In genomic region chr16:83686726-83687125, GRCh38 we compare ENCODE assay signal across 36 cellular contexts.
"Had no signal": no experiment of that assay in that cellular context is flagged by ENCODE, and none has a peak within 500 bp of the region (broad histone marks: within the 10 kb centered on the region; RNA-seq: fewer than 3 reads in every experiment).

No MANE protein-coding gene starts in this region.

- H3K27ac Mint-ChIP-seq: activated B cell treated with CpG ODN at 0.5 μM for 24 hours; activated CD4-positive, alpha-beta memory T cell treated with anti-CD3 and anti-CD28 coated beads for 36 hours; activated CD4-positive, alpha-beta T cell treated with anti-CD3 and anti-CD28 coated beads, Interleukin-2, amount 10 ng/mL, durations not matched to agents 24 days and 14 days; activated CD8-positive, alpha-beta memory T cell treated with anti-CD3 and anti-CD28 coated beads, Interleukin-2, amount 10 ng/mL, durations not matched to agents 7 days and 5 days; activated CD8-positive, alpha-beta T cell treated with anti-CD3 and anti-CD28 coated beads for 36 hours; activated naive CD4-positive, alpha-beta T cell treated with anti-CD3 and anti-CD28 coated beads, Interleukin-2, amount 10 ng/mL, durations not matched to agents 7 days and 5 days; activated naive CD4-positive, alpha-beta T cell treated with anti-CD3 and anti-CD28 coated beads, Interleukin-2, amount 50 U/mL, for 24 hours; activated naive CD8-positive, alpha-beta T cell; activated naive CD8-positive, alpha-beta T cell treated with anti-CD3 and anti-CD28 coated beads, Interleukin-2, amount 10 ng/mL, durations not matched to agents 7 days and 5 days; activated naive CD8-positive, alpha-beta T cell treated with anti-CD3 and anti-CD28 coated beads, Interleukin-2, amount 50 U/mL, for 24 hours; activated T-cell treated with anti-CD3 and anti-CD28 coated beads, Interleukin-2, amount 50 U/mL, for 24 hours; activated T-helper 2 cell treated with anti-CD3 and anti-CD28 coated beads, Interferon-gamma antibody, Interleukin-2, Interleukin-4, amounts not matched to agents 10 μg/mL and 5 μg/mL and 100 μg/mL, durations not matched to agents 14 hours and 24 hours and 36 hours; brain; T-helper 1 cell treated with Interleukin-12 subunit alpha and Interleukin-12 subunit beta and Interleukin-4 antibody, amounts not matched to agents 30 μg/mL and 1 μg/mL, for 36 hours; T-helper 2 cell treated with Interferon-gamma antibody and Interleukin-4, amounts not matched to agents 5 μg/mL and 100 μg/mL, for 36 hours had no signal

- H3K4me3 Mint-ChIP-seq: activated B cell treated with CpG ODN at 0.5 μM for 24 hours; activated CD4-positive, alpha-beta memory T cell treated with anti-CD3 and anti-CD28 coated beads for 36 hours; activated CD4-positive, alpha-beta T cell treated with anti-CD3 and anti-CD28 coated beads, Interleukin-2, amount 10 ng/mL, durations not matched to agents 24 days and 14 days; activated CD8-positive, alpha-beta memory T cell treated with anti-CD3 and anti-CD28 coated beads, Interleukin-2, amount 10 ng/mL, durations not matched to agents 7 days and 5 days; activated CD8-positive, alpha-beta T cell treated with anti-CD3 and anti-CD28 coated beads for 36 hours; activated naive CD4-positive, alpha-beta T cell treated with anti-CD3 and anti-CD28 coated beads, Interleukin-2, amount 10 ng/mL, durations not matched to agents 7 days and 5 days; activated naive CD4-positive, alpha-beta T cell treated with anti-CD3 and anti-CD28 coated beads, Interleukin-2, amount 50 U/mL, for 24 hours; activated naive CD8-positive, alpha-beta T cell; activated naive CD8-positive, alpha-beta T cell treated with anti-CD3 and anti-CD28 coated beads, Interleukin-2, amount 10 ng/mL, durations not matched to agents 7 days and 5 days; activated naive CD8-positive, alpha-beta T cell treated with anti-CD3 and anti-CD28 coated beads, Interleukin-2, amount 50 U/mL, for 24 hours; activated T-cell treated with anti-CD3 and anti-CD28 coated beads, Interleukin-2, amount 50 U/mL, for 24 hours; brain; central memory CD8-positive, alpha-beta T cell; T-helper 1 cell treated with Interleukin-12 subunit alpha and Interleukin-12 subunit beta and Interleukin-4 antibody, amounts not matched to agents 30 μg/mL and 1 μg/mL, for 36 hours; T-helper 2 cell treated with Interferon-gamma antibody and Interleukin-4, amounts not matched to agents 5 μg/mL and 100 μg/mL, for 36 hours had no signal

- H3K9me3 Mint-ChIP-seq: activated CD4-positive, alpha-beta memory T cell treated with anti-CD3 and anti-CD28 coated beads for 36 hours; activated CD4-positive, alpha-beta T cell treated with anti-CD3 and anti-CD28 coated beads, Interleukin-2, amount 10 ng/mL, durations not matched to agents 24 days and 14 days; activated CD8-positive, alpha-beta T cell treated with anti-CD3 and anti-CD28 coated beads for 36 hours; activated naive CD4-positive, alpha-beta T cell treated with anti-CD3 and anti-CD28 coated beads, Interleukin-2, amount 10 ng/mL, durations not matched to agents 7 days and 5 days; activated naive CD4-positive, alpha-beta T cell treated with anti-CD3 and anti-CD28 coated beads, Interleukin-2, amount 50 U/mL, for 24 hours; activated naive CD8-positive, alpha-beta T cell treated with anti-CD3 and anti-CD28 coated beads, Interleukin-2, amount 10 ng/mL, durations not matched to agents 7 days and 5 days; activated naive CD8-positive, alpha-beta T cell treated with anti-CD3 and anti-CD28 coated beads, Interleukin-2, amount 50 U/mL, for 24 hours; activated T-cell treated with anti-CD3 and anti-CD28 coated beads, Interleukin-2, amount 50 U/mL, for 24 hours; activated T-helper 2 cell treated with anti-CD3 and anti-CD28 coated beads, Interferon-gamma antibody, Interleukin-2, Interleukin-4, amounts not matched to agents 10 μg/mL and 5 μg/mL and 100 μg/mL, durations not matched to agents 14 hours and 24 hours and 36 hours; central memory CD8-positive, alpha-beta T cell; T-helper 1 cell treated with Interleukin-12 subunit alpha and Interleukin-12 subunit beta and Interleukin-4 antibody, amounts not matched to agents 30 μg/mL and 1 μg/mL, for 36 hours; T-helper 2 cell treated with Interferon-gamma antibody and Interleukin-4, amounts not matched to agents 5 μg/mL and 100 μg/mL, for 36 hours had no signal

- H3K36me3 ChIP-seq: cardiac muscle cell had no signal

- H3K27ac ChIP-seq: cardiac muscle cell, VCaP had no signal

- ATAC-seq: activated CD8-positive, alpha-beta memory T cell treated with anti-CD3 and anti-CD28 coated beads, Interleukin-2, amount 10 ng/mL, durations not matched to agents 7 days and 5 days; activated CD8-positive, alpha-beta T cell treated with anti-CD3 and anti-CD28 coated beads for 36 hours; activated naive CD8-positive, alpha-beta T cell treated with anti-CD3 and anti-CD28 coated beads, Interleukin-2, amount 50 U/mL, for 24 hours had no signal

- DNase-seq: activated B cell treated with CpG ODN at 0.5 μM for 24 hours; activated CD4-positive, alpha-beta memory T cell treated with anti-CD3 and anti-CD28 coated beads for 36 hours; activated CD4-positive, alpha-beta T cell treated with anti-CD3 and anti-CD28 coated beads for 4 hours; activated CD4-positive, alpha-beta T cell treated with anti-CD3 and anti-CD28 coated beads, Interleukin-2, amount 10 ng/mL, durations not matched to agents 24 days and 14 days; activated CD4-positive, alpha-beta T cell treated with anti-CD3 and anti-CD28 coated beads, Interleukin-2, amount 50 U/mL, for 1 hour; activated CD4-positive, alpha-beta T cell treated with anti-CD3 and anti-CD28 coated beads, Interleukin-2, amount 50 U/mL, for 4 hours; activated CD4-positive, CD25-positive, alpha-beta regulatory T cell treated with anti-CD3 and anti-CD28 coated beads, Interleukin-2, amount 50 U/mL, for 72 hours; activated CD8-positive, alpha-beta memory T cell treated with anti-CD3 and anti-CD28 coated beads, Interleukin-2, amount 10 ng/mL, durations not matched to agents 7 days and 5 days; activated CD8-positive, alpha-beta memory T cell treated with anti-CD3 and anti-CD28 coated beads, Interleukin-2, amount 50 U/mL, for 48 hours; activated CD8-positive, alpha-beta T cell treated with anti-CD3 and anti-CD28 coated beads for 36 hours; activated effector memory CD4-positive, alpha-beta T cell treated with Interleukin-2 at 50 U/mL for 16 hours; activated gamma-delta T cell; activated naive CD4-positive, alpha-beta T cell treated with anti-CD3 and anti-CD28 coated beads, Interleukin-2, amount 10 ng/mL, durations not matched to agents 7 days and 5 days; activated naive CD4-positive, alpha-beta T cell treated with Interleukin-2 at 50 U/mL for 16 hours; activated naive CD8-positive, alpha-beta T cell treated with anti-CD3 and anti-CD28 coated beads, Interleukin-2, amount 10 ng/mL, durations not matched to agents 7 days and 5 days; activated naive CD8-positive, alpha-beta T cell treated with anti-CD3 and anti-CD28 coated beads, Interleukin-2, amount 50 U/mL, for 24 hours; activated T-cell treated with anti-CD3 and anti-CD28 coated beads, Interleukin-2, amount 50 U/mL, for 24 hours; activated T-cell treated with anti-CD3 and anti-CD28 coated beads, Interleukin-2, amount 50 U/mL, for 48 hours; amygdala; anterior cingulate cortex; caudate nucleus; cerebellar nuclear complex; T-helper 1 cell; T-helper 2 cell; T-helper 9 cell had no signal

- H3K27me3 Mint-ChIP-seq: activated naive CD4-positive, alpha-beta T cell treated with anti-CD3 and anti-CD28 coated beads, Interleukin-2, amount 10 ng/mL, durations not matched to agents 7 days and 5 days; activated naive CD8-positive, alpha-beta T cell treated with anti-CD3 and anti-CD28 coated beads, Interleukin-2, amount 50 U/mL, for 24 hours had no signal

- FAIRE-seq: bronchial epithelial cell, TTC549 had no signal

- H3K36me3 Mint-ChIP-seq: activated CD4-positive, alpha-beta memory T cell treated with anti-CD3 and anti-CD28 coated beads for 36 hours; activated CD8-positive, alpha-beta memory T cell treated with anti-CD3 and anti-CD28 coated beads, Interleukin-2, amount 10 ng/mL, durations not matched to agents 7 days and 5 days; activated naive CD4-positive, alpha-beta T cell treated with anti-CD3 and anti-CD28 coated beads, Interleukin-2, amount 10 ng/mL, durations not matched to agents 7 days and 5 days; activated naive CD4-positive, alpha-beta T cell treated with anti-CD3 and anti-CD28 coated beads, Interleukin-2, amount 50 U/mL, for 24 hours; activated naive CD8-positive, alpha-beta T cell; activated naive CD8-positive, alpha-beta T cell treated with anti-CD3 and anti-CD28 coated beads, Interleukin-2, amount 10 ng/mL, durations not matched to agents 7 days and 5 days; brain had no signal

- H3K27me3 ChIP-seq: cardiac muscle cell had no signal

- H3K4me1 Mint-ChIP-seq: activated B cell treated with CpG ODN at 0.5 μM for 24 hours; activated CD4-positive, alpha-beta T cell treated with anti-CD3 and anti-CD28 coated beads, Interleukin-2, amount 10 ng/mL, durations not matched to agents 24 days and 14 days; activated CD8-positive, alpha-beta memory T cell treated with anti-CD3 and anti-CD28 coated beads, Interleukin-2, amount 10 ng/mL, durations not matched to agents 7 days and 5 days; activated naive CD4-positive, alpha-beta T cell treated with anti-CD3 and anti-CD28 coated beads, Interleukin-2, amount 10 ng/mL, durations not matched to agents 7 days and 5 days; activated naive CD4-positive, alpha-beta T cell treated with anti-CD3 and anti-CD28 coated beads, Interleukin-2, amount 50 U/mL, for 24 hours; activated naive CD8-positive, alpha-beta T cell treated with anti-CD3 and anti-CD28 coated beads, Interleukin-2, amount 10 ng/mL, durations not matched to agents 7 days and 5 days; central memory CD8-positive, alpha-beta T cell had no signal

- H3K4me3 ChIP-seq: cardiac muscle cell had no signal
